ENCODE assay signal across 8 cellular contexts in genomic region chr7:105015631-105015965, GRCh38. TPM values are rescaled to one million over a fixed set of nuclear protein-coding genes. Genes with fewer than 3 reads are reported as not detected.
DNase-seq lines count a peak whose midpoint lies in the region; ATAC-seq and TF ChIP-seq lines count a peak whose summit lies in the region.

No MANE protein-coding gene starts in this region.

- H2AK5ac ChIP-seq in H9 (ENCODE audit: insufficient read length, low read length): no peak overlapping the region
- H2AK5ac ChIP-seq in mesenchymal stem cell (ENCODE audit: low read length, severe bottlenecking): peak overlapping the region; percentile 89

- ATAC-seq in upper lobe of left lung (ENCODE audit: low FRiP score in 2 of 2) (no peak), HG03280 (IDR thresholded peaks at IDR 0.05; ENCODE audit: unreplicated experiment) (no peak), GM18502 (IDR thresholded peaks at IDR 0.05; ENCODE audit: poor library complexity, unreplicated experiment) (no peak)

- H3K56ac ChIP-seq in H9 (ENCODE audit: insufficient read length, low read depth, low read length): no peak overlapping the region

- no peak overlapping the region for H2BK5ac ChIP-seq in H9 (ENCODE audit: insufficient read length, low read length)
- no peak overlapping the region for H2BK5ac ChIP-seq in mesenchymal stem cell (ENCODE audit: low read depth, low read length, poor library complexity, severe bottlenecking)

- H2BK120ac ChIP-seq in H9 (ENCODE audit: low read depth, low read length, poor library complexity, severe bottlenecking) (no peak overlapping the region), mesenchymal stem cell (ENCODE audit: low read depth, low read length) (peak overlapping the region; percentile 15)

- H3K79me1 ChIP-seq in H9 (ENCODE audit: insufficient read depth, low read depth, low read length, poor library complexity, severe bottlenecking) (no peaks in the 10 kb centered on the region), mesenchymal stem cell (replicated peaks; ENCODE audit: low read length, poor library complexity, severe bottlenecking) (no peaks in the 10 kb centered on the region)

- no peak overlapping the region for H3T11ph ChIP-seq in H9 (ENCODE audit: low read length)

- DNase-seq in H9 (no peak), RPMI8226 (peak; percentile 56), colonic mucosa (peak; percentile 72), mesenchymal stem cell (peak; percentile 60), upper lobe of left lung (peak in 1 of 2 donors; percentile 52)

- H3K4me1 ChIP-seq in BLaER1 (peaks cover 31% of the 10 kb centered on the region), H9 (ENCODE audit: insufficient read depth, low read length) (no peaks in the 10 kb centered on the region), colonic mucosa (peaks cover 11% of the 10 kb centered on the region), mesenchymal stem cell (ENCODE audit: control insufficient read depth, insufficient read depth, low read depth, low read length) (no peaks in the 10 kb centered on the region), upper lobe of left lung (peaks cover 28 to 44% (median 39%) of the 10 kb centered on the region in 4 donors)

- H3K27ac ChIP-seq in BLaER1: peak overlapping the region; percentile 99
- H3K27ac ChIP-seq in H9 (ENCODE audit: insufficient read length, low read depth, low read length): no peak overlapping the region
- H3K27ac ChIP-seq in colonic mucosa: peak overlapping the region; percentile 99
- peak overlapping the region; percentile 89 for H3K27ac ChIP-seq in mesenchymal stem cell (ENCODE audit: low read length, poor library complexity, severe bottlenecking)
- peak overlapping the region; percentile 99 to 100 (median 100) for H3K27ac ChIP-seq in upper lobe of left lung

- H2BK15ac ChIP-seq in H9 (ENCODE audit: low read depth, low read length) (no peak overlapping the region), mesenchymal stem cell (ENCODE audit: low read depth, poor library complexity, severe bottlenecking) (no peak overlapping the region)

- peaks cover 7% of the 10 kb centered on the region for H3K23me2 ChIP-seq in H9 (ENCODE audit: insufficient read length, low read depth, low read length, poor library complexity, severe bottlenecking)

- peaks cover 8 to 16% (median 9%) of the 10 kb centered on the region in 3 experiments for H3K36me3 Mint-ChIP-seq in H9 (ENCODE audit: insufficient read depth in 1 of 3, low read depth in 3 of 3)

- H3K4me2 ChIP-seq in BLaER1 (peak overlapping the region; percentile 93), H9 (ENCODE audit: insufficient read depth, insufficient read length, low read length) (peak overlapping the region; percentile 89), mesenchymal stem cell (ENCODE audit: low read length, poor library complexity, severe bottlenecking) (peak overlapping the region; percentile 50)

- no peak overlapping the region for H3K4ac ChIP-seq in H9 (ENCODE audit: low read depth, low read length)
- H3K4ac ChIP-seq in mesenchymal stem cell (ENCODE audit: low read depth in 1 of 2, low read length in 2 of 2): no peak overlapping the region

- H4K8ac ChIP-seq in H9 (replicated peaks; ENCODE audit: insufficient read length, low read depth, low read length) (no peak overlapping the region), mesenchymal stem cell (ENCODE audit: low read length) (no peak overlapping the region)

- no CpG with 5 or more reads among the region's 6 CpGs for WGBS in H9 (ENCODE audit: extremely low coverage, insufficient read length, low lambda C conversion rate)
- WGBS in mesenchymal stem cell: 0% methylated on average over 1 of the region's 6 CpGs
- 1% methylated on average over 6 of the region's 6 CpGs for WGBS in upper lobe of left lung, 2 donors

- H4K5ac ChIP-seq in H9 (ENCODE audit: insufficient read length, low read depth, low read length): peak overlapping the region; percentile 72

- no peak overlapping the region for H2AFZ ChIP-seq in H9 (ENCODE audit: low read length)
- H2AFZ ChIP-seq in mesenchymal stem cell (ENCODE audit: low read depth, low read length): no peak overlapping the region

- no peak overlapping the region for H2BK12ac ChIP-seq in H9 (ENCODE audit: insufficient read length, low read depth, low read length)
- no peak overlapping the region for H2BK12ac ChIP-seq in mesenchymal stem cell (ENCODE audit: low read length in 2 of 2)

- no peak for TF ChIP-seq POLR2A in upper lobe of left lung (IDR thresholded peaks at IDR 0.05)

- H3K4me3 ChIP-seq in BLaER1: peak overlapping the region; percentile 85
- H3K4me3 ChIP-seq in colonic mucosa: peak overlapping the region; percentile 62
- peak overlapping the region; percentile 51 to 98 for H3K4me3 ChIP-seq in mesenchymal stem cell (ENCODE audit: insufficient read depth in 1 of 2, low read depth in 1 of 2, low read length in 2 of 2)
- H3K4me3 ChIP-seq in upper lobe of left lung: peak overlapping the region; percentile 67 to 96 (median 78)

- TF ChIP-seq EP300 in upper lobe of left lung (IDR thresholded peaks at IDR 0.05): no peak

- peaks cover 45% of the 10 kb centered on the region; the same call in 1 of the 2 replicates for H3K79me2 ChIP-seq in H9 (ENCODE audit: insufficient read depth, low read length)

- H3K9me3 ChIP-seq in BLaER1: no peaks in the 10 kb centered on the region
- H3K9me3 ChIP-seq in H9 (ENCODE audit: control insufficient read depth, low read depth, low read length): no peaks in the 10 kb centered on the region
- no peaks in the 10 kb centered on the region for H3K9me3 ChIP-seq in colonic mucosa
- H3K9me3 ChIP-seq in mesenchymal stem cell (ENCODE audit: control insufficient read depth, low read length): no peaks in the 10 kb centered on the region
- H3K9me3 ChIP-seq in upper lobe of left lung: no peaks in the 10 kb centered on the region

- H3K36me3 ChIP-seq in BLaER1 (peaks cover 4% of the 10 kb centered on the region; the same call in 1 of the 2 replicates), colonic mucosa (no peaks in the 10 kb centered on the region), mesenchymal stem cell (ENCODE audit: control insufficient read depth in 1 of 2, insufficient read depth in 2 of 2, low read depth in 1 of 2, low read length in 2 of 2) (peaks cover 0 to 5% of the 10 kb centered on the region in 2 experiments), upper lobe of left lung (no peaks in the 10 kb centered on the region)

- H3K27me3 Mint-ChIP-seq in H9 (ENCODE audit: low read depth): no peaks in the 10 kb centered on the region; the same call in 1 of the 2 replicates

- peaks cover 2 to 6% of the 10 kb centered on the region in 2 experiments; a peak in 4 of 5 replicates for H3K9me3 Mint-ChIP-seq in H9

- H3K18ac ChIP-seq in H9 (ENCODE audit: insufficient read length, low read depth, low read length) (no peak overlapping the region), mesenchymal stem cell (ENCODE audit: low read depth in 1 of 2, low read length in 2 of 2) (no peak overlapping the region)

- H3K27ac Mint-ChIP-seq in H9: peak overlapping the region; percentile 96 to 100 (median 100)

- H3K4me1 Mint-ChIP-seq in H9: peaks cover 31% of the 10 kb centered on the region in 2 experiments

- H2BK20ac ChIP-seq in H9 (ENCODE audit: low read depth, low read length, poor library complexity, severe bottlenecking): no peak overlapping the region

- H3K4me3 Mint-ChIP-seq in H9: peak overlapping the region; percentile 99 to 100

- intact Hi-C loops in colonic mucosa (cut with DNase I): loop anchor here (2.0 to 10.0 kb wide), 2 partner anchors 33 to 71 kb away; no protein-coding TSS in a partner anchor

- H3K9ac ChIP-seq in BLaER1 (peak overlapping the region; percentile 98), H9 (ENCODE audit: extremely low read depth, insufficient read length, low read length) (peak overlapping the region; percentile 99), colonic mucosa (ENCODE audit: low read depth in 2 of 2, low read length in 2 of 2) (peak overlapping the region; percentile 87 to 100), mesenchymal stem cell (ENCODE audit: low read length) (peak overlapping the region; percentile 100)

- H3K27me3 ChIP-seq in BLaER1: no peaks in the 10 kb centered on the region
- H3K27me3 ChIP-seq in H9 (ENCODE audit: insufficient read depth, low read length): no peaks in the 10 kb centered on the region
- H3K27me3 ChIP-seq in colonic mucosa: no peaks in the 10 kb centered on the region
- no peaks in the 10 kb centered on the region for H3K27me3 ChIP-seq in mesenchymal stem cell (ENCODE audit: control insufficient read depth in 1 of 2, insufficient read depth in 1 of 2, low read length in 2 of 2)
- H3K27me3 ChIP-seq in upper lobe of left lung: no peaks in the 10 kb centered on the region

- H3K14ac ChIP-seq in H9 (ENCODE audit: insufficient read depth, low read length) (no peak overlapping the region; the same call in 1 of the 2 replicates), mesenchymal stem cell (ENCODE audit: low read length in 2 of 2) (no peak overlapping the region)

- H3K23ac ChIP-seq in H9 (ENCODE audit: insufficient read length, low read depth, low read length): no peak overlapping the region
- H3K23ac ChIP-seq in mesenchymal stem cell (ENCODE audit: low read length in 2 of 2): no peak overlapping the region

- H4K20me1 ChIP-seq in BLaER1 (peaks cover 53% of the 10 kb centered on the region), H9 (ENCODE audit: control insufficient read depth, insufficient read depth, insufficient read length) (no peaks in the 10 kb centered on the region)

- H4K91ac ChIP-seq in H9 (ENCODE audit: insufficient read length, low read depth, low read length) (no peak overlapping the region), mesenchymal stem cell (ENCODE audit: low read length) (no peak overlapping the region)

- no peak for TF ChIP-seq CTCF in H9 (conservative IDR thresholded peaks at IDR 0.05)
- no peak for TF ChIP-seq CTCF in colonic mucosa (IDR thresholded peaks at IDR 0.05)
- no peak for TF ChIP-seq CTCF in upper lobe of left lung (IDR thresholded peaks at IDR 0.05)

RNA-seq across cellular contexts. Expression of gene KMT2E, which starts 1.6 kb away (rescaled TPM):
- total RNA-seq in H9 (2021): 34.2 and 38.2 TPM in 2 replicates
- 100 to 1,000 TPM in 1 of 2 donors, 10 to 100 TPM in 1; 78.6 to 116 TPM for total RNA-seq in colonic mucosa
- polyA plus RNA-seq in mesenchymal stem cell (2013, experiment 1 of 2): 37.5 TPM
- 35.8 TPM for polyA plus RNA-seq in mesenchymal stem cell (2013, experiment 2 of 2)
- 100 to 1,000 TPM in 3 of 6 donors, 10 to 100 TPM in 3; 77.3 to 182 (median 105) TPM for total RNA-seq in upper lobe of left lung
